In the genomic region with DNA sequence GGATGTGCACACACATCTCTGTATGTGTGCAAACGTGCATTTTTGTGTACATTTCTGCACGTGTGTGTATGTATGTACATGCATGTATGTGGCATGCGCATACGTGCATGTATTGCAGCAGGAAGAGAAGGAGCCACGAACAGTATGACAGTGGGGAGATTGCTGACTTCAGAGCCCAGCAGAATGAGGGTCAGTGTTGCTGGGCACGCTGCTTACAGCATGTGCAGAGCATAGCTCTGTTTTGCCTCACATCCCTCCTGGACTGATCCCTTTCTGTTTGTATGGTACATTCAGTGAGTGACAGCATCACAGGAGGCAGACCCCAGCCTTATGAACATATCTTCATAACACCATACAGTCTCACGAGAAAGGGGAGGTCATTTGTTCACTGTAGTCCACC, we compare ENCODE assay signal across 17 cellular contexts.
A peak's percentile ranks its signal among the peaks of the same experiment; 100 is the strongest.
DNase-seq lines count a peak whose midpoint lies in the region; ATAC-seq, FAIRE-seq and TF ChIP-seq lines count a peak whose summit lies in the region.
"Had no signal": no experiment of that assay in that cellular context is flagged by ENCODE, and none has a peak within 500 bp of the region (broad histone marks: within the 10 kb centered on the region; RNA-seq: fewer than 3 reads in every experiment).

No MANE protein-coding gene starts in this region.

- H3K9me3 ChIP-seq in neural cell (ENCODE audit: low read length) = no peaks in the 10 kb centered on the region
- H3K9me3 ChIP-seq: Caco-2, HAP-1 had no signal

- TF ChIP-seq CTCF in neural cell (IDR thresholded peaks at IDR 0.05; ENCODE audit: poor library complexity, severe bottlenecking) = no peak

- DNase-seq in caudate nucleus (lab: John Stamatoyannopoulos, UW) = peak in 1 of 61 donors; percentile 43
- DNase-seq in urothelium cell line (ENCODE audit: low spot score) = no peak
- no peak for DNase-seq in mucosa of gallbladder (ENCODE audit: low spot score)
- no peak for DNase-seq in GM03348 (ENCODE audit: low spot score)
- DNase-seq: Caco-2; CD4-positive, alpha-beta memory T cell; DMS153; DND-41; GDM1; GOT3; HFFc6 had no signal

- no peaks in the 10 kb centered on the region for H3K36me3 ChIP-seq in neural cell (ENCODE audit: insufficient read depth, low read length)
- H3K36me3 ChIP-seq: HAP-1 had no signal

- TF ChIP-seq EP300 in neural cell (conservative IDR thresholded peaks at IDR 0.05; ENCODE audit: poor library complexity, severe bottlenecking) = no peak

- H3K79me2 ChIP-seq in neural cell (replicated peaks; ENCODE audit: insufficient read depth, low read length) = peaks cover 29% of the 10 kb centered on the region

- H3K9me2 ChIP-seq in neural cell (ENCODE audit: insufficient read depth, low read length) = no peaks in the 10 kb centered on the region

- ATAC-seq in GM21515 (IDR thresholded peaks at IDR 0.05; ENCODE audit: unreplicated experiment) = no peak

- H3F3A ChIP-seq in neural cell (ENCODE audit: insufficient read depth, low read length, poor library complexity, severe bottlenecking) = no peaks in the 10 kb centered on the region

- H3K27me3 ChIP-seq in neural cell (ENCODE audit: insufficient read depth, low read depth, low read length) = no peaks in the 10 kb centered on the region

- H3K4me2 ChIP-seq in neural cell (ENCODE audit: low read length) = no peak overlapping the region

- H3K9ac ChIP-seq in neural cell (ENCODE audit: low read length) = no peak overlapping the region

- H2AFZ ChIP-seq in neural cell (ENCODE audit: low read depth, low read length) = no peak overlapping the region

- H4K20me1 ChIP-seq in neural cell (ENCODE audit: insufficient read depth) = no peaks in the 10 kb centered on the region

- TF ChIP-seq RAD21 in neural cell (conservative IDR thresholded peaks at IDR 0.05) = no peak

- H3K27ac ChIP-seq in caudate nucleus (ENCODE audit: low read depth, low read length) (peak overlapping the region; percentile 63), neural cell (ENCODE audit: low read length) (peak overlapping the region; percentile 17)

- no peak overlapping the region for H3K4me3 ChIP-seq in neural cell (ENCODE audit: low read length)
- H3K4me3 ChIP-seq: HAP-1 had no signal

- FAIRE-seq in urothelium cell line (lab: Jason Lieb, UNC) = peak; percentile 80
- FAIRE-seq: GM12891, GM18507, H54 had no signal

TF ChIP-seq in neural cell, 6 proteins besides CTCF, POLR2A, EP300 and RAD21:
- TF ChIP-seq EZH2 (IDR thresholded peaks at IDR 0.05; ENCODE audit: borderline replicate concordance, insufficient read depth, low read length, poor library complexity, severe bottlenecking) = no peak
- TF ChIP-seq SMC3 (conservative IDR thresholded peaks at IDR 0.05; ENCODE audit: poor library complexity) = peak; percentile 12
TF ChIP-seq in neural cell: peak in this region for 1.
